ENCODE assay signal across 10 cellular contexts in genomic region chr1:168467452-168467851, GRCh38.
A peak's percentile ranks its signal among the peaks of the same experiment; 100 is the strongest.
DNase-seq lines count a peak whose midpoint lies in the region; ATAC-seq and TF ChIP-seq lines count a peak whose summit lies in the region.
"Had no signal": no experiment of that assay in that cellular context is flagged by ENCODE, and none has a peak within 500 bp of the region (broad histone marks: within the 10 kb centered on the region; RNA-seq: fewer than 3 reads in every experiment).

No MANE protein-coding gene starts in this region.

- peaks cover 0 to 1% of the 10 kb centered on the region in 2 donors for H3K9me3 Mint-ChIP-seq in activated T-cell treated with anti-CD3 and anti-CD28 coated beads, Interleukin-2, amount 50 U/mL, for 72 hours
- H3K9me3 Mint-ChIP-seq in stimulated activated naive B cell treated with anti-CD40 and anti-IgM and Interleukin-4, amounts not matched to agents 10 μg/mL and 1 μg/mL and 100 μg/mL, for 72 hours, result no peaks in the 10 kb centered on the region

- H3K4me3 ChIP-seq in astrocyte of the cerebellum (ENCODE audit: low read depth, low read length) (no peak overlapping the region), thyroid gland (replicated peaks in 1 of 3) (no peak overlapping the region)

- H3K36me3 ChIP-seq in thyroid gland, result no peaks in the 10 kb centered on the region

- no peak overlapping the region for H3K27ac ChIP-seq in thyroid gland

- WGBS in thyroid gland, 2 donors, result 82 to 85% methylated on average over 3 of the region's 3 CpGs

- ATAC-seq in activated T-cell treated with anti-CD3 and anti-CD28 coated beads, Interleukin-2, amount 50 U/mL, for 72 hours (replicated peaks in 1 of 2), result no peak
- ATAC-seq in stimulated activated naive B cell treated with anti-CD40 and anti-IgM and Interleukin-4, amounts not matched to agents 10 μg/mL and 1 μg/mL and 100 μg/mL, for 72 hours (replicated peaks), result peak; percentile 42 to 43
- ATAC-seq: Panc1 had no signal

- TF ChIP-seq POLR2A in thyroid gland (IDR thresholded peaks at IDR 0.05), result no peak

- no peaks in the 10 kb centered on the region for H3K27me3 Mint-ChIP-seq in activated T-cell treated with anti-CD3 and anti-CD28 coated beads, Interleukin-2, amount 50 U/mL, for 72 hours (ENCODE audit: low read depth)
- peaks cover 2 to 9% of the 10 kb centered on the region in 2 donors for H3K27me3 Mint-ChIP-seq in stimulated activated naive B cell treated with anti-CD40 and anti-IgM and Interleukin-4, amounts not matched to agents 10 μg/mL and 1 μg/mL and 100 μg/mL, for 72 hours

- H3K27ac Mint-ChIP-seq in activated T-cell treated with anti-CD3 and anti-CD28 coated beads, Interleukin-2, amount 50 U/mL, for 72 hours, result peak overlapping the region; percentile 65
- no peak overlapping the region for H3K27ac Mint-ChIP-seq in stimulated activated naive B cell treated with anti-CD40 and anti-IgM and Interleukin-4, amounts not matched to agents 10 μg/mL and 1 μg/mL and 100 μg/mL, for 72 hours

- peak overlapping the region; percentile 46 to 67 for H3K4me3 Mint-ChIP-seq in activated T-cell treated with anti-CD3 and anti-CD28 coated beads, Interleukin-2, amount 50 U/mL, for 72 hours
- H3K4me3 Mint-ChIP-seq in stimulated activated naive B cell treated with anti-CD40 and anti-IgM and Interleukin-4, amounts not matched to agents 10 μg/mL and 1 μg/mL and 100 μg/mL, for 72 hours, result no peak overlapping the region

- peaks cover 63% of the 10 kb centered on the region for H3K4me1 Mint-ChIP-seq in activated T-cell treated with anti-CD3 and anti-CD28 coated beads, Interleukin-2, amount 50 U/mL, for 72 hours (ENCODE audit: low read depth)
- H3K4me1 Mint-ChIP-seq in stimulated activated naive B cell treated with anti-CD40 and anti-IgM and Interleukin-4, amounts not matched to agents 10 μg/mL and 1 μg/mL and 100 μg/mL, for 72 hours, result peaks cover 20 to 25% of the 10 kb centered on the region in 2 donors

- H3K27me3 ChIP-seq in thyroid gland, result no peaks in the 10 kb centered on the region

- in situ Hi-C loops in KBM-7 (cut with MboI; ENCODE audit: low pct_unique_long_range_greater_than_20kb, low sequenced_read_pairs) (no loop called here), astrocyte of the cerebellum (cut with HindIII; ENCODE audit: low sequenced_read_pairs) (no loop called here)

- no peak for DNase-seq in activated T-cell treated with anti-CD3 and anti-CD28 coated beads, Interleukin-2, amount 50 U/mL, for 72 hours
- no peak for DNase-seq in activated T-cell treated with anti-CD3 and anti-CD28 coated beads, Interleukin-2, amount 50 U/mL, for 1 hour
- peak; percentile 44 for DNase-seq in KBM-7
- peak; percentile 35 for DNase-seq in astrocyte of the cerebellum (ENCODE audit: low read depth)
- DNase-seq in stimulated activated naive B cell treated with anti-CD40 and anti-IgM and Interleukin-4, amounts not matched to agents 10 μg/mL and 1 μg/mL and 100 μg/mL, for 72 hours, result no peak
- DNase-seq in NOMO-1 treated with DMSO at 0.1 percent for 48 hours (lab: John Stamatoyannopoulos, UW; ENCODE audit: unreplicated experiment), result no peak
- no peak for DNase-seq in anterior cingulate cortex (lab: John Stamatoyannopoulos, UW)
- DNase-seq in thyroid gland, result no peak
- DNase-seq: activated naive CD4-positive, alpha-beta T cell treated with Interleukin-2 at 50 U/mL for 16 hours had no signal

- peaks cover 0 to 10% of the 10 kb centered on the region in 2 donors for H3K4me1 ChIP-seq in thyroid gland

- peaks cover 0 to 2% of the 10 kb centered on the region in 2 donors for H3K36me3 Mint-ChIP-seq in activated T-cell treated with anti-CD3 and anti-CD28 coated beads, Interleukin-2, amount 50 U/mL, for 72 hours (ENCODE audit: insufficient read depth in 2 of 2)
- H3K36me3 Mint-ChIP-seq in stimulated activated naive B cell treated with anti-CD40 and anti-IgM and Interleukin-4, amounts not matched to agents 10 μg/mL and 1 μg/mL and 100 μg/mL, for 72 hours, result no peaks in the 10 kb centered on the region

- no peaks in the 10 kb centered on the region for H3K9me3 ChIP-seq in thyroid gland

- no peak for TF ChIP-seq CTCF in astrocyte of the cerebellum (IDR thresholded peaks at IDR 0.05; ENCODE audit: low read depth, low read length, missing control alignments)
- no peak for TF ChIP-seq CTCF in thyroid gland (IDR thresholded peaks at IDR 0.05)

- intact Hi-C loops in thyroid gland (cut with DNase I), result no loop called here

Comparison
In these comparisons a context has a peak if more than half of its experiments do, and no peak if none do; other contexts are left out.
1. ATAC-seq: peak in stimulated activated naive B cell treated with anti-CD40 and anti-IgM and Interleukin-4, amounts not matched to agents 10 μg/mL and 1 μg/mL and 100 μg/mL, for 72 hours (2 of 2); none in activated T-cell treated with anti-CD3 and anti-CD28 coated beads, Interleukin-2, amount 50 U/mL, for 72 hours (0 of 2).
2. DNase-seq: peak in KBM-7 (single experiment) and astrocyte of the cerebellum (single experiment); none in activated T-cell treated with anti-CD3 and anti-CD28 coated beads, Interleukin-2, amount 50 U/mL, for 72 hours (0 of 2), activated T-cell treated with anti-CD3 and anti-CD28 coated beads, Interleukin-2, amount 50 U/mL, for 1 hour (single experiment), stimulated activated naive B cell treated with anti-CD40 and anti-IgM and Interleukin-4, amounts not matched to agents 10 μg/mL and 1 μg/mL and 100 μg/mL, for 72 hours (single experiment), NOMO-1 treated with DMSO at 0.1 percent for 48 hours (single experiment), anterior cingulate cortex (0 of 58) and thyroid gland (0 of 2).
3. H3K4me3 Mint-ChIP-seq: peak in activated T-cell treated with anti-CD3 and anti-CD28 coated beads, Interleukin-2, amount 50 U/mL, for 72 hours (2 of 2); none in stimulated activated naive B cell treated with anti-CD40 and anti-IgM and Interleukin-4, amounts not matched to agents 10 μg/mL and 1 μg/mL and 100 μg/mL, for 72 hours (0 of 2).